In genomic region chr16:27767081-27767480, GRCh38 we compare ENCODE assay signal across 17 cellular contexts.
DNase-seq lines count a peak whose midpoint lies in the region; FAIRE-seq and TF ChIP-seq lines count a peak whose summit lies in the region.
"Had no signal": no experiment of that assay in that cellular context is flagged by ENCODE, and none has a peak within 500 bp of the region (broad histone marks: within the 10 kb centered on the region; RNA-seq: fewer than 3 reads in every experiment).

No MANE protein-coding gene starts in this region.

- FAIRE-seq in H1 (lab: Jason Lieb, UNC): no peak
- FAIRE-seq: A204.1 had no signal

- intact Hi-C loops in activated T-helper 2 cell treated with anti-CD3 and anti-CD28 coated beads, Interferon-gamma antibody, Interleukin-2, Interleukin-4, amounts not matched to agents 10 μg/mL and 5 μg/mL and 100 μg/mL, durations not matched to agents 14 hours and 24 hours and 36 hours (cut with micrococcal nuclease): no loop called here
- intact Hi-C loops in prostate gland (cut with DNase I): no loop called here

- H3K9me3 ChIP-seq in BLaER1 treated with 17β-estradiol and CSF1 and Interleukin-3, amounts not matched to agents 10 nM and 100 nM (replicated peaks in 1 of 11): peaks cover 11 to 18% (median 15%) of the 10 kb centered on the region in 11 experiments
- H3K9me3 ChIP-seq in H1 (ENCODE audit: insufficient read depth in 2 of 2, low read depth in 1 of 2, low read length in 1 of 2): peaks cover 4 to 8% of the 10 kb centered on the region in 2 experiments; a peak in 3 of 4 replicates
- H3K9me3 ChIP-seq in prostate gland: no peaks in the 10 kb centered on the region
- H3K9me3 ChIP-seq: BE2C had no signal

- no peak overlapping the region for H3K9ac ChIP-seq in BLaER1 treated with 17β-estradiol and CSF1 and Interleukin-3, amounts not matched to agents 10 nM and 100 nM
- no peak overlapping the region for H3K9ac ChIP-seq in H1 (replicated peaks in 1 of 4; ENCODE audit: extremely low read depth in 1 of 4, low read depth in 3 of 4, low read length in 3 of 4)

- H3K27ac ChIP-seq in BLaER1 treated with 17β-estradiol and CSF1 and Interleukin-3, amounts not matched to agents 10 nM and 100 nM: 0 out of 22 replicates have a peak overlapping the region, but pooled peaks of 1 of the 11 experiments have one; percentile 1
- H3K27ac ChIP-seq in H1 (ENCODE audit: low read depth, low read length): no peak overlapping the region
- no peak overlapping the region for H3K27ac ChIP-seq in prostate gland

- no peak overlapping the region for H3K56ac ChIP-seq in H1 (replicated peaks; ENCODE audit: insufficient read length, low read depth, low read length)

- no peak for TF ChIP-seq POLR2A in H1 (IDR thresholded peaks at IDR 0.05; ENCODE audit: control extremely low read depth in 1 of 2, low read depth in 2 of 2, low read length in 2 of 2)
- no peak for TF ChIP-seq POLR2A in prostate gland (IDR thresholded peaks at IDR 0.05)

- CTCF ChIA-PET in H1 (lab: Charles Lee; ENCODE audit: partially characterized antibody): interaction anchor here (1.5 to 2.6 kb wide), 3 partner anchors 13 to 76 kb away, joined by 3 to 14 read pairs (median 5); no protein-coding TSS in a partner anchor

- H3K27ac Mint-ChIP-seq in neural crest cell (ENCODE audit: unreplicated experiment): peak overlapping the region; percentile 43
- no peak overlapping the region for H3K27ac Mint-ChIP-seq in activated T-helper 2 cell treated with anti-CD3 and anti-CD28 coated beads, Interferon-gamma antibody, Interleukin-2, Interleukin-4, amounts not matched to agents 10 μg/mL and 5 μg/mL and 100 μg/mL, durations not matched to agents 14 hours and 24 hours and 36 hours
- H3K27ac Mint-ChIP-seq: GM23338, HFFc6 had no signal

- no peak for TF ChIP-seq RAD21 in H1 (IDR thresholded peaks at IDR 0.05 in 1 of 2, conservative IDR thresholded peaks at IDR 0.05 in 1 of 2; ENCODE audit: low read depth in 2 of 2, low read length in 2 of 2)

- H3K4me3 ChIP-seq in BLaER1 treated with 17β-estradiol and CSF1 and Interleukin-3, amounts not matched to agents 10 nM and 100 nM: no peak overlapping the region
- H3K4me3 ChIP-seq in H1 (ENCODE audit: extremely low read depth in 1 of 4, insufficient read depth in 2 of 4, low read depth in 3 of 4, low read length in 4 of 4): no peak overlapping the region
- no peak overlapping the region for H3K4me3 ChIP-seq in prostate gland
- H3K4me3 ChIP-seq: GM23338 had no signal

- no peaks in the 10 kb centered on the region for H3K27me3 ChIP-seq in BLaER1 treated with 17β-estradiol and CSF1 and Interleukin-3, amounts not matched to agents 10 nM and 100 nM
- H3K27me3 ChIP-seq in H1 (replicated peaks in 1 of 4; ENCODE audit: control insufficient read depth in 3 of 4, extremely low read depth in 1 of 4, insufficient read depth in 3 of 4, low read length in 3 of 4) (no peaks in the 10 kb centered on the region), prostate gland (replicated peaks; ENCODE audit: insufficient read depth) (no peaks in the 10 kb centered on the region)
- H3K27me3 ChIP-seq: BE2C had no signal

- no peaks in the 10 kb centered on the region for H3K9me3 Mint-ChIP-seq in neural crest cell
- no peaks in the 10 kb centered on the region for H3K9me3 Mint-ChIP-seq in activated T-helper 2 cell treated with anti-CD3 and anti-CD28 coated beads, Interferon-gamma antibody, Interleukin-2, Interleukin-4, amounts not matched to agents 10 μg/mL and 5 μg/mL and 100 μg/mL, durations not matched to agents 14 hours and 24 hours and 36 hours

- H2AK5ac ChIP-seq in H1 (ENCODE audit: low read depth, low read length): no peak overlapping the region

- no peak overlapping the region for H3K18ac ChIP-seq in H1 (ENCODE audit: extremely low read depth, low read length)

- WGBS in H1 (ENCODE audit: extremely low coverage in 1 of 2, insufficient coverage in 1 of 2, insufficient read length in 1 of 2, insufficient replicate concordance in 2 of 2, low coverage in 1 of 2, low lambda C conversion rate in 2 of 2, missing lambda C conversion rate in 1 of 2), 2 experiments: 95% methylated on average over 7 of the region's 7 CpGs; no CpG with 5 or more reads in 1 of the 2 experiments
- 87% methylated on average over 7 of the region's 7 CpGs for WGBS in prostate gland

- H3K36me3 ChIP-seq in BLaER1 treated with 17β-estradiol and CSF1 and Interleukin-3, amounts not matched to agents 10 nM and 100 nM: peaks cover 17 to 91% (median 39%) of the 10 kb centered on the region in 11 experiments
- H3K36me3 ChIP-seq in H1 (ENCODE audit: control insufficient read depth in 2 of 4, insufficient read depth in 4 of 4, low read length in 3 of 4) (peaks cover 0 to 7% (median 0%) of the 10 kb centered on the region in 4 experiments; a peak in 3 of 8 replicates), prostate gland (no peaks in the 10 kb centered on the region)
- H3K36me3 ChIP-seq: BE2C had no signal

- no peak overlapping the region for H4K91ac ChIP-seq in H1 (replicated peaks; ENCODE audit: insufficient read length, low read length)

- POLR2A ChIA-PET in H1 (lab: Charles Lee; ENCODE audit: partially characterized antibody): no interaction called here

- no peak overlapping the region for H2BK20ac ChIP-seq in H1 (ENCODE audit: low read length)

- no peak for TF ChIP-seq EP300 in H1 (IDR thresholded peaks at IDR 0.05; ENCODE audit: borderline replicate concordance in 1 of 2, low read depth in 2 of 2, low read length in 2 of 2)

- peaks cover 23% of the 10 kb centered on the region for H3K36me3 Mint-ChIP-seq in neural crest cell (ENCODE audit: low read depth)
- no peaks in the 10 kb centered on the region for H3K36me3 Mint-ChIP-seq in activated T-helper 2 cell treated with anti-CD3 and anti-CD28 coated beads, Interferon-gamma antibody, Interleukin-2, Interleukin-4, amounts not matched to agents 10 μg/mL and 5 μg/mL and 100 μg/mL, durations not matched to agents 14 hours and 24 hours and 36 hours (ENCODE audit: low read depth)

- H3K79me1 ChIP-seq in H1 (ENCODE audit: low read depth, low read length): no peaks in the 10 kb centered on the region

- no peaks in the 10 kb centered on the region for H3K79me2 ChIP-seq in H1 (ENCODE audit: control insufficient read depth in 1 of 2, insufficient read depth in 2 of 2, low read length in 2 of 2)

- H2BK5ac ChIP-seq in H1 (ENCODE audit: low read depth, low read length): 0 out of 2 replicates have a peak overlapping the region, but pooled peaks have one; percentile 19

- H3K4me2 ChIP-seq in BLaER1 treated with 17β-estradiol and CSF1 and Interleukin-3, amounts not matched to agents 10 nM and 100 nM: peak overlapping the region in 6 of 11 experiments; percentile 23 to 55 (median 40); a peak in 5 of 22 replicates
- H3K4me2 ChIP-seq in H1 (ENCODE audit: insufficient read depth in 1 of 2, low read depth in 2 of 2, low read length in 2 of 2): no peak overlapping the region
- H3K4me2 ChIP-seq: GM23338 had no signal

- no peak overlapping the region for H3K14ac ChIP-seq in H1 (ENCODE audit: insufficient read length)

- peaks cover 0 to 66% (median 59%) of the 10 kb centered on the region in 10 experiments; a peak in 18 of 20 replicates for H3K4me1 ChIP-seq in BLaER1 treated with 17β-estradiol and CSF1 and Interleukin-3, amounts not matched to agents 10 nM and 100 nM
- H3K4me1 ChIP-seq in H1 (replicated peaks in 1 of 4; ENCODE audit: control insufficient read depth in 3 of 4, insufficient read depth in 4 of 4, low read length in 3 of 4) (no peaks in the 10 kb centered on the region), prostate gland (replicated peaks) (no peaks in the 10 kb centered on the region)
- H3K4me1 ChIP-seq: BE2C had no signal

- no peak overlapping the region for H2BK12ac ChIP-seq in H1 (ENCODE audit: low read depth, low read length)

- H4K8ac ChIP-seq in H1 (ENCODE audit: extremely low read depth, insufficient read depth, low read length): no peak overlapping the region; the same call in 1 of the 2 replicates

- TF ChIP-seq CTCF in H1 (IDR thresholded peaks at IDR 0.05; ENCODE audit: control extremely low read depth in 1 of 3, insufficient read depth in 1 of 3, low read depth in 1 of 3, low read length in 3 of 3): no peak
- TF ChIP-seq CTCF in neural crest cell (conservative IDR thresholded peaks at IDR 0.05): no peak
- TF ChIP-seq CTCF in prostate gland (IDR thresholded peaks at IDR 0.05): no peak

- no peak overlapping the region for H2BK15ac ChIP-seq in H1 (ENCODE audit: low read length)

- no peak overlapping the region for H3K4ac ChIP-seq in H1 (replicated peaks; ENCODE audit: insufficient read length, low read depth, low read length)

- no peak overlapping the region for H4K5ac ChIP-seq in H1 (ENCODE audit: insufficient read length, low read depth, low read length)

- H3K27me3 Mint-ChIP-seq in neural crest cell (ENCODE audit: low read depth): no peaks in the 10 kb centered on the region
- H3K27me3 Mint-ChIP-seq in activated T-helper 2 cell treated with anti-CD3 and anti-CD28 coated beads, Interferon-gamma antibody, Interleukin-2, Interleukin-4, amounts not matched to agents 10 μg/mL and 5 μg/mL and 100 μg/mL, durations not matched to agents 14 hours and 24 hours and 36 hours (ENCODE audit: low read depth): no peaks in the 10 kb centered on the region
- H3K27me3 Mint-ChIP-seq: CD4-positive, alpha-beta memory T cell had no signal

- no peak overlapping the region for H3K23ac ChIP-seq in H1 (ENCODE audit: insufficient read length)

- H3K23me2 ChIP-seq in H1 (ENCODE audit: low read depth, low read length): no peaks in the 10 kb centered on the region

- no peak overlapping the region for H3K4me3 Mint-ChIP-seq in neural crest cell
- no peak overlapping the region for H3K4me3 Mint-ChIP-seq in activated T-helper 2 cell treated with anti-CD3 and anti-CD28 coated beads, Interferon-gamma antibody, Interleukin-2, Interleukin-4, amounts not matched to agents 10 μg/mL and 5 μg/mL and 100 μg/mL, durations not matched to agents 14 hours and 24 hours and 36 hours (ENCODE audit: low read depth)
- H3K4me3 Mint-ChIP-seq: CD14-positive monocyte; CD4-positive, alpha-beta memory T cell; GM23338; HFFc6 had no signal

- H2BK120ac ChIP-seq in H1 (replicated peaks; ENCODE audit: low read depth, low read length): no peak overlapping the region

- H3K4me1 Mint-ChIP-seq in neural crest cell: no peaks in the 10 kb centered on the region
- H3K4me1 Mint-ChIP-seq in activated T-helper 2 cell treated with anti-CD3 and anti-CD28 coated beads, Interferon-gamma antibody, Interleukin-2, Interleukin-4, amounts not matched to agents 10 μg/mL and 5 μg/mL and 100 μg/mL, durations not matched to agents 14 hours and 24 hours and 36 hours (ENCODE audit: low read depth): no peaks in the 10 kb centered on the region
- H3K4me1 Mint-ChIP-seq: CD14-positive monocyte, GM23338 had no signal

- DNase-seq in H1 (ENCODE audit: low read depth in 1 of 2, low spot score in 2 of 2): no peak
- no peak for DNase-seq in neural crest cell (ENCODE audit: low read depth, low spot score)
- no peak for DNase-seq in activated T-helper 2 cell treated with anti-CD3 and anti-CD28 coated beads, Interferon-gamma antibody, Interleukin-2, Interleukin-4, amounts not matched to agents 10 μg/mL and 5 μg/mL and 100 μg/mL, durations not matched to agents 14 hours and 24 hours and 36 hours (ENCODE audit: low spot score)
- no peak for DNase-seq in prostate gland (ENCODE audit: low spot score)
- no peak for DNase-seq in activated CD4-positive, alpha-beta T cell treated with anti-CD3 and anti-CD28 coated beads, Interleukin-2, amount 50 U/mL, for 4 hours
- DNase-seq: ACHN; BE2C; CD4-positive, alpha-beta memory T cell; DMS153; DMS79; GF-D8; H7; HFFc6 had no signal

- H2AFZ ChIP-seq in H1 (ENCODE audit: low read length): no peak overlapping the region
- H2AFZ ChIP-seq: GM23338 had no signal

- peaks cover 0 to 7% (median 0%) of the 10 kb centered on the region in 11 experiments; a peak in 1 of 22 replicates for H4K20me1 ChIP-seq in BLaER1 treated with 17β-estradiol and CSF1 and Interleukin-3, amounts not matched to agents 10 nM and 100 nM
- no peaks in the 10 kb centered on the region for H4K20me1 ChIP-seq in H1 (replicated peaks in 1 of 2; ENCODE audit: control insufficient read depth in 1 of 2, insufficient read depth in 2 of 2, low read length in 2 of 2)

Comparison
In these comparisons a context has a peak if more than half of its experiments do, and no peak if none do; other contexts are left out.
1. H3K4me2 ChIP-seq: peak in BLaER1 treated with 17β-estradiol and CSF1 and Interleukin-3, amounts not matched to agents 10 nM and 100 nM (6 of 11); none in H1 (0 of 2).